Comparison of ENCODE assay signal across 8 cellular contexts in the genomic region with DNA sequence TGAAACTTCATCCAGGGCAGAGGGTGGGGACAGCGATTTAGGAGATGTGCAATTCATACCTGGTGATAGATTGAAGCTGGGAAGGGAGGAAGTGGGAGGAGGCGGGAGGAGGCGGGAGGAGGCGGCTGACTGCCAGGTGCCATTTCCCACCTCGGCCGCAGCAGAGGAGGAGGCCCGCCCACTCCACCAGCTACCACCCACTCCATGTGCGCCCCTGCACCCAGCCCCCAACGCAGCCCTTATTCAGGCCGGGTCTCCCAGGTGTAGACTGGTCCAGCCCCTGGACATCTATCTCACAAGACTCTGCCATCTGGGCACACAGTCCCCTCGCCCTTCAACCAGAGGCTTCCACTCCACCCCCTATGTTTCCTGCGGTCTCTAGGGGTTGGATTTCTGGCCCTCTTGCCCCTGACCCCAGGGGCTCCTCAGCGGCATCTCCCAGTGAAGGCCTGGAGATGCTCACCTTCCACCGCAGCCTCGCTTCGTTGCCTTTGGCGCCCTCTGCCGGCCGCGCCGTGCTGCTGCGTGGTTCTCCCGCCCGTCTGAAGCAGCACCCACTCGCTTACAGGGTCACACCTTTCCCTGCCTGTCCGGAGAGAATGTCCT. TPM values are rescaled to one million over a fixed set of nuclear protein-coding genes. Genes with fewer than 3 reads are reported as not detected.
DNase-seq lines count a peak whose midpoint lies in the region; ATAC-seq and TF ChIP-seq lines count a peak whose summit lies in the region.

No MANE protein-coding gene starts in this region.

- H3K4me1 Mint-ChIP-seq in CD8-positive, alpha-beta T cell (ENCODE audit: low read depth): peaks cover 31% of the 10 kb centered on the region
- peaks cover 32% of the 10 kb centered on the region for H3K4me1 Mint-ChIP-seq in activated naive CD4-positive, alpha-beta T cell treated with anti-CD3 and anti-CD28 coated beads, Interleukin-2, amount 10 ng/mL, durations not matched to agents 7 days and 5 days

- TF ChIP-seq CTCF in CD8-positive, alpha-beta T cell (IDR thresholded peaks at IDR 0.05): peak; percentile 85
- TF ChIP-seq CTCF in SK-N-SH (IDR thresholded peaks at IDR 0.05) (peak; percentile 83), cardiac muscle cell (IDR thresholded peaks at IDR 0.05; ENCODE audit: low read depth, low read length) (peak; percentile 92), prostate gland (IDR thresholded peaks at IDR 0.05) (peak; percentile 56 to 83 (median 72))

- no peaks in the 10 kb centered on the region for H3K27me3 Mint-ChIP-seq in CD8-positive, alpha-beta T cell (ENCODE audit: low read depth)
- no peaks in the 10 kb centered on the region for H3K27me3 Mint-ChIP-seq in activated naive CD4-positive, alpha-beta T cell treated with anti-CD3 and anti-CD28 coated beads, Interleukin-2, amount 10 ng/mL, durations not matched to agents 7 days and 5 days

- H3K27ac ChIP-seq in CD8-positive, alpha-beta T cell (ENCODE audit: low read depth, low read length): peak overlapping the region; percentile 29
- H3K27ac ChIP-seq in SK-N-SH (ENCODE audit: low read depth in 2 of 2, low read length in 1 of 2): peak overlapping the region in 1 of 2 experiments; percentile 80; a peak in 2 of 4 replicates
- no peak overlapping the region for H3K27ac ChIP-seq in cardiac muscle cell
- H3K27ac ChIP-seq in prostate gland: no peak overlapping the region
- no peak overlapping the region for H3K27ac ChIP-seq in aorta (ENCODE audit: low read depth in 1 of 2, low read length in 2 of 2)

- H3K36me3 ChIP-seq in CD8-positive, alpha-beta T cell (ENCODE audit: insufficient read depth, low read length): peaks cover 14% of the 10 kb centered on the region
- H3K36me3 ChIP-seq in MG63 (no peaks in the 10 kb centered on the region), SK-N-SH (replicated peaks in 1 of 2; ENCODE audit: control insufficient read depth in 1 of 2, insufficient read depth in 2 of 2, low read length in 1 of 2) (peaks cover 0 to 2% of the 10 kb centered on the region in 2 experiments), cardiac muscle cell (no peaks in the 10 kb centered on the region), prostate gland (no peaks in the 10 kb centered on the region), aorta (ENCODE audit: control insufficient read depth in 1 of 2, insufficient read depth in 2 of 2, low read length in 1 of 2) (no peaks in the 10 kb centered on the region)

- H3K4me2 ChIP-seq in SK-N-SH: no peak overlapping the region

- no peaks in the 10 kb centered on the region for H3K9me3 ChIP-seq in CD8-positive, alpha-beta T cell (ENCODE audit: low read length)
- H3K9me3 ChIP-seq in MG63 (no peaks in the 10 kb centered on the region), SK-N-SH (no peaks in the 10 kb centered on the region), cardiac muscle cell (ENCODE audit: low read depth) (no peaks in the 10 kb centered on the region), prostate gland (no peaks in the 10 kb centered on the region), aorta (ENCODE audit: control insufficient read depth, low read length) (no peaks in the 10 kb centered on the region)

- WGBS in SK-N-SH (ENCODE audit: low lambda C conversion rate): 30% methylated on average over 13 of the region's 26 CpGs
- whole genome bisulfite sequencing in prostate gland: 9% methylated on average over 26 of the region's 26 CpGs
- 4 to 8% methylated on average over 23 to 26 of the region's 26 CpGs for WGBS in aorta, 2 donors

- no peak for TF ChIP-seq EP300 in SK-N-SH (IDR thresholded peaks at IDR 0.05; ENCODE audit: borderline replicate concordance in 1 of 2, low read depth in 1 of 2, low read length in 1 of 2)

- peak; percentile 88 for TF ChIP-seq RAD21 in SK-N-SH (IDR thresholded peaks at IDR 0.05; ENCODE audit: low read length)

- no peaks in the 10 kb centered on the region for H3K27me3 ChIP-seq in CD8-positive, alpha-beta T cell (ENCODE audit: insufficient read depth, low read length)
- H3K27me3 ChIP-seq in MG63: peaks cover 22% of the 10 kb centered on the region
- peaks cover under 1% of the 10 kb centered on the region; the same call in 1 of the 2 replicates for H3K27me3 ChIP-seq in SK-N-SH (ENCODE audit: insufficient read depth)
- H3K27me3 ChIP-seq in cardiac muscle cell: peaks cover 4% of the 10 kb centered on the region
- no peaks in the 10 kb centered on the region for H3K27me3 ChIP-seq in prostate gland (replicated peaks; ENCODE audit: insufficient read depth)
- H3K27me3 ChIP-seq in aorta (ENCODE audit: control insufficient read depth in 1 of 2, insufficient read depth in 2 of 2, low read length in 1 of 2): no peaks in the 10 kb centered on the region

- TF ChIP-seq POLR2A in prostate gland (IDR thresholded peaks at IDR 0.05): no peak

- no peaks in the 10 kb centered on the region for H3F3A ChIP-seq in SK-N-SH (replicated peaks; ENCODE audit: insufficient read depth)

- H2AFZ ChIP-seq in SK-N-SH (ENCODE audit: low read depth): no peak overlapping the region

- no peaks in the 10 kb centered on the region for H3K9me2 ChIP-seq in SK-N-SH

- H3K9me3 Mint-ChIP-seq in CD8-positive, alpha-beta T cell: no peaks in the 10 kb centered on the region
- no peaks in the 10 kb centered on the region for H3K9me3 Mint-ChIP-seq in activated naive CD4-positive, alpha-beta T cell treated with anti-CD3 and anti-CD28 coated beads, Interleukin-2, amount 10 ng/mL, durations not matched to agents 7 days and 5 days

- peak; percentile 72 to 91 (median 77) for DNase-seq in CD8-positive, alpha-beta T cell
- DNase-seq in MG63: peak; percentile 57
- DNase-seq in SK-N-SH: peak; percentile 91
- peak; percentile 82 for DNase-seq in activated naive CD4-positive, alpha-beta T cell treated with anti-CD3 and anti-CD28 coated beads, Interleukin-2, amount 10 ng/mL, durations not matched to agents 7 days and 5 days
- DNase-seq in cardiac muscle cell (ENCODE audit: low read depth in 1 of 2, low spot score in 1 of 2): peak; percentile 51 to 77
- DNase-seq in prostate gland (ENCODE audit: low spot score): peak; percentile 36
- DNase-seq in aorta: peak; percentile 69 to 89

- POLR2A ChIA-PET in CD8-positive, alpha-beta T cell (lab: Charles Lee): interaction anchor here (1.1 to 2.4 kb wide), 6 partner anchors 10 to 94 kb away, joined by 3 to 26 read pairs (median 8); partner anchors contain the start of gene PPP1R16B
- POLR2A ChIA-PET in SK-N-SH (lab: Yijun Ruan, JAX): interaction anchor here (0.7 to 4.0 kb wide), 6 partner anchors 10 to 140 kb away, joined by 3 to 23 read pairs (median 6); no protein-coding TSS in a partner anchor

- H4K20me1 ChIP-seq in SK-N-SH (ENCODE audit: insufficient read depth): no peaks in the 10 kb centered on the region

- H3K4me3 ChIP-seq in CD8-positive, alpha-beta T cell (ENCODE audit: low read depth, low read length): peak overlapping the region; percentile 22
- no peak overlapping the region for H3K4me3 ChIP-seq in MG63
- no peak overlapping the region; a peak in 2 of 4 replicates for H3K4me3 ChIP-seq in SK-N-SH (ENCODE audit: low read depth in 2 of 2, low read length in 1 of 2)
- H3K4me3 ChIP-seq in cardiac muscle cell: no peak overlapping the region
- no peak overlapping the region for H3K4me3 ChIP-seq in prostate gland
- no peak overlapping the region for H3K4me3 ChIP-seq in aorta (ENCODE audit: low read length in 2 of 2)

- H3K79me2 ChIP-seq in SK-N-SH (ENCODE audit: insufficient read depth): no peaks in the 10 kb centered on the region

- intact Hi-C loops in CD8-positive, alpha-beta T cell (cut with DNase I, micrococcal nuclease): loop anchor here (1.0 to 5.0 kb wide), 10 partner anchors 18 to 247 kb away; partner anchors contain the start of genes ACTR5 (in 2 of the 2) and PPP1R16B (in 1 of the 2)
- intact Hi-C loops in prostate gland (cut with DNase I) (loop anchor here (10.0 kb wide), 1 partner anchor 249 kb away; no protein-coding TSS in a partner anchor), aorta (cut with DNase I) (loop anchor here (2.0 to 10.0 kb wide), 3 partner anchors 169 to 247 kb away; partner anchors contain the start of gene SLC32A1 (in 1 of the 2))

- CTCF ChIA-PET in CD8-positive, alpha-beta T cell (lab: Charles Lee): interaction anchor here (0.7 to 5.9 kb wide), 39 partner anchors 10 to 248 kb away, joined by 3 to 63 read pairs (median 4); partner anchors contain the start of genes DHX35, FAM83D and PPP1R16B
- CTCF ChIA-PET in SK-N-SH (lab: Yijun Ruan, JAX): interaction anchor here (0.6 to 6.7 kb wide), 34 partner anchors 8 to 248 kb away, joined by 3 to 58 read pairs (median 6); partner anchors contain the start of gene PPP1R16B
- CTCF ChIA-PET in activated naive CD4-positive, alpha-beta T cell treated with anti-CD3 and anti-CD28 coated beads, Interleukin-2, amount 10 ng/mL, durations not matched to agents 7 days and 5 days (lab: Charles Lee): interaction anchor here (0.7 to 3.3 kb wide), 24 partner anchors 8 to 244 kb away, joined by 3 to 33 read pairs (median 4); partner anchors contain the start of genes ACTR5 and PPP1R16B

- peak overlapping the region; percentile 91 for H3K27ac Mint-ChIP-seq in CD8-positive, alpha-beta T cell
- peak overlapping the region; percentile 73 for H3K27ac Mint-ChIP-seq in activated naive CD4-positive, alpha-beta T cell treated with anti-CD3 and anti-CD28 coated beads, Interleukin-2, amount 10 ng/mL, durations not matched to agents 7 days and 5 days

- H3K36me3 Mint-ChIP-seq in CD8-positive, alpha-beta T cell: peaks cover 43% of the 10 kb centered on the region
- peaks cover 44% of the 10 kb centered on the region for H3K36me3 Mint-ChIP-seq in activated naive CD4-positive, alpha-beta T cell treated with anti-CD3 and anti-CD28 coated beads, Interleukin-2, amount 10 ng/mL, durations not matched to agents 7 days and 5 days

- ATAC-seq in CD8-positive, alpha-beta T cell: peak; percentile 80
- ATAC-seq in GM21381 (IDR thresholded peaks at IDR 0.05; ENCODE audit: unreplicated experiment) (peak; percentile 48), aorta (ENCODE audit: low FRiP score) (peak; percentile 83)

- peaks cover 10% of the 10 kb centered on the region for H3K4me1 ChIP-seq in CD8-positive, alpha-beta T cell (ENCODE audit: insufficient read depth, low read length)
- H3K4me1 ChIP-seq in SK-N-SH (ENCODE audit: control insufficient read depth in 1 of 2, insufficient read depth in 2 of 2, low read depth in 1 of 2, low read length in 1 of 2) (peaks cover 0 to 37% of the 10 kb centered on the region in 2 experiments; a peak in 1 of 4 replicates), cardiac muscle cell (ENCODE audit: low read depth) (no peaks in the 10 kb centered on the region), prostate gland (replicated peaks) (no peaks in the 10 kb centered on the region), aorta (ENCODE audit: control insufficient read depth in 1 of 2, insufficient read depth in 2 of 2, low read length in 2 of 2) (no peaks in the 10 kb centered on the region)

- H3K4me3 Mint-ChIP-seq in CD8-positive, alpha-beta T cell: peak overlapping the region; percentile 69
- H3K4me3 Mint-ChIP-seq in activated naive CD4-positive, alpha-beta T cell treated with anti-CD3 and anti-CD28 coated beads, Interleukin-2, amount 10 ng/mL, durations not matched to agents 7 days and 5 days: peak overlapping the region; percentile 3

- no peak overlapping the region for H3K9ac ChIP-seq in SK-N-SH

RNA-seq across cellular contexts. Expression of gene FAM83D, which starts 32.6 kb away (rescaled TPM):
- 1 to 10 TPM; 5.3 to 6.3 TPM for total RNA-seq in CD8-positive, alpha-beta T cell
- 71.5 and 73.9 TPM in 2 replicates for total RNA-seq in MG63 (2014; rRNA removed; shearing (Covaris generic); ENCODE audit: low replicate concordance)
- polyA plus RNA-seq in SK-N-SH (2012; rRNA removed) (18.9 and 21.5 TPM in 2 replicates), cardiac muscle cell (7.4 and 43.9 TPM in 2 replicates), aorta (1 to 10 TPM; 1.1 to 2.7 TPM)
- polyA plus RNA-seq in SK-N-SH (2012; cell fraction: cytosol; rRNA removed): 17.3 and 20.6 TPM in 2 replicates
- 16.9 and 18.8 TPM in 2 replicates for polyA plus RNA-seq in SK-N-SH (2012; cell fraction: nucleus; rRNA removed)
- total RNA-seq in cardiac muscle cell (4.2 and 45.4 TPM in 2 replicates), prostate gland (10 to 100 TPM; 10.2 to 12.6 TPM), aorta (1 to 10 TPM; 3.4 to 6.1 TPM)

Comparison
In these comparisons a context has a peak if more than half of its experiments do, and no peak if none do; other contexts are left out.
1. DNase-seq: peak in every context shown above with its lines; median percentile 91 in SK-N-SH; 82 in activated naive CD4-positive, alpha-beta T cell treated with anti-CD3 and anti-CD28 coated beads, Interleukin-2, amount 10 ng/mL, durations not matched to agents 7 days and 5 days; 79 in aorta; 77 in CD8-positive, alpha-beta T cell; 64 in cardiac muscle cell; 57 in MG63; 36 in prostate gland.